18 cellular contexts compared by ENCODE assay signal in genomic region chr6:18047406-18047805, GRCh38. TPM values are rescaled to one million over a fixed set of nuclear protein-coding genes. Genes with fewer than 3 reads are reported as not detected.
A peak's percentile ranks its signal among the peaks of the same experiment; 100 is the strongest.
DNase-seq lines count a peak whose midpoint lies in the region; ATAC-seq and TF ChIP-seq lines count a peak whose summit lies in the region.
"Had no signal": no experiment of that assay in that cellular context is flagged by ENCODE, and none has a peak within 500 bp of the region (broad histone marks: within the 10 kb centered on the region; RNA-seq: fewer than 3 reads in every experiment).

No MANE protein-coding gene starts in this region.

- H3K4me1 ChIP-seq in lung (ENCODE audit: control insufficient read depth in 2 of 2, insufficient read depth in 2 of 2, low read length in 2 of 2): peaks cover 0 to 4% of the 10 kb centered on the region in 2 donors

- H3K27ac ChIP-seq in lung (ENCODE audit: low read depth in 1 of 2, low read length in 1 of 2): no peak overlapping the region

- no peak overlapping the region for H3K4me3 Mint-ChIP-seq in activated naive CD4-positive, alpha-beta T cell treated with anti-CD3 and anti-CD28 coated beads, Interleukin-2, amount 10 ng/mL, durations not matched to agents 7 days and 5 days
- H3K4me3 Mint-ChIP-seq: activated naive CD4-positive, alpha-beta T cell treated with anti-CD3 and anti-CD28 coated beads for 36 hours; nephron had no signal

- no peaks in the 10 kb centered on the region for H3K27me3 Mint-ChIP-seq in activated naive CD4-positive, alpha-beta T cell treated with anti-CD3 and anti-CD28 coated beads, Interleukin-2, amount 10 ng/mL, durations not matched to agents 7 days and 5 days

- H3K27me3 ChIP-seq in lung (ENCODE audit: control insufficient read depth, insufficient read depth): no peaks in the 10 kb centered on the region

- ATAC-seq in lung (ENCODE audit: insufficient read depth, low FRiP score) (peak; percentile 4), HG03159 (IDR thresholded peaks at IDR 0.05; ENCODE audit: unreplicated experiment) (no peak), HG02884 (IDR thresholded peaks at IDR 0.05; ENCODE audit: unreplicated experiment) (no peak)

- TF ChIP-seq CTCF in AG04449 (IDR thresholded peaks at IDR 0.05; ENCODE audit: insufficient read depth, low read length, missing control alignments): no peak
- TF ChIP-seq CTCF in choroid plexus epithelial cell (conservative IDR thresholded peaks at IDR 0.05; ENCODE audit: low read depth, low read length): no peak
- TF ChIP-seq CTCF in lung (IDR thresholded peaks at IDR 0.05; ENCODE audit: control extremely low read depth, extremely low read depth): no peak

- no peaks in the 10 kb centered on the region for H3K9me3 Mint-ChIP-seq in activated naive CD4-positive, alpha-beta T cell treated with anti-CD3 and anti-CD28 coated beads, Interleukin-2, amount 10 ng/mL, durations not matched to agents 7 days and 5 days
- H3K9me3 Mint-ChIP-seq: activated naive CD4-positive, alpha-beta T cell treated with anti-CD3 and anti-CD28 coated beads for 36 hours had no signal

- no peaks in the 10 kb centered on the region for H3K9me3 ChIP-seq in lung (ENCODE audit: control insufficient read depth in 2 of 2, insufficient read depth in 1 of 2, low read length in 1 of 2)

- POLR2A ChIA-PET in AG04449 (lab: Yijun Ruan, JAX): interaction anchor here (0.7 kb wide), 1 partner anchor 60 kb away, joined by 3 read pairs; the partner anchor contains the start of gene KIF13A

- 78 to 88% methylated on average over 2 of the region's 2 CpGs for WGBS in lung, 2 donors

- CTCF ChIA-PET in AG04449 (lab: Yijun Ruan, JAX): interaction anchor here (1.4 to 1.6 kb wide), 3 partner anchors 11 to 80 kb away, joined by 3 to 4 read pairs (median 3); no protein-coding TSS in a partner anchor
- CTCF ChIA-PET in activated naive CD4-positive, alpha-beta T cell treated with anti-CD3 and anti-CD28 coated beads, Interleukin-2, amount 10 ng/mL, durations not matched to agents 7 days and 5 days (lab: Charles Lee): no interaction called here

- H3K4me1 Mint-ChIP-seq in activated naive CD4-positive, alpha-beta T cell treated with anti-CD3 and anti-CD28 coated beads, Interleukin-2, amount 10 ng/mL, durations not matched to agents 7 days and 5 days: no peaks in the 10 kb centered on the region

- no peaks in the 10 kb centered on the region for H3K36me3 Mint-ChIP-seq in activated naive CD4-positive, alpha-beta T cell treated with anti-CD3 and anti-CD28 coated beads, Interleukin-2, amount 10 ng/mL, durations not matched to agents 7 days and 5 days

- no peak overlapping the region for H3K4me3 ChIP-seq in AG04449 (ENCODE audit: low read depth, low read length)
- no peak overlapping the region for H3K4me3 ChIP-seq in choroid plexus epithelial cell (ENCODE audit: low read depth, low read length)
- no peak overlapping the region for H3K4me3 ChIP-seq in lung

- H3K36me3 ChIP-seq in lung (ENCODE audit: control insufficient read depth in 2 of 2, insufficient read depth in 2 of 2, low read length in 2 of 2): no peaks in the 10 kb centered on the region

- peak; percentile 10 for DNase-seq in AG04449 (ENCODE audit: low read depth, low spot score)
- peak; percentile 18 for DNase-seq in LoVo (ENCODE audit: low spot score)
- peak; percentile 28 for DNase-seq in choroid plexus epithelial cell (ENCODE audit: low read depth)
- no peak for DNase-seq in lung (ENCODE audit: low spot score)
- no peak for DNase-seq in DMS 273 (lab: John Stamatoyannopoulos, UW; ENCODE audit: unreplicated experiment)
- DNase-seq in activated naive CD4-positive, alpha-beta T cell treated with anti-CD3 and anti-CD28 coated beads, Interleukin-2, amount 10 ng/mL, durations not matched to agents 7 days and 5 days: no peak
- DNase-seq: activated CD4-positive, CD25-positive, alpha-beta regulatory T cell; activated naive CD4-positive, alpha-beta T cell treated with anti-CD3 and anti-CD28 coated beads for 36 hours; Calu3; cerebellar nuclear complex; NCI-H1436 treated with DMSO at 0.1 percent for 48 hours; retina; stimulated activated CD4-positive, alpha-beta T cell treated with anti-CD3 and anti-CD28 coated beads, Interleukin-2, amount 100 ng/mL, for 24 hours; stimulated activated CD8-positive, alpha-beta memory T cell treated with anti-CD3 and anti-CD28 coated beads, Interleukin-4, amount 100 ng/mL, for 48 hours; trophoblast cell had no signal

- no peak overlapping the region for H3K27ac Mint-ChIP-seq in activated naive CD4-positive, alpha-beta T cell treated with anti-CD3 and anti-CD28 coated beads, Interleukin-2, amount 10 ng/mL, durations not matched to agents 7 days and 5 days
- H3K27ac Mint-ChIP-seq: activated naive CD4-positive, alpha-beta T cell treated with anti-CD3 and anti-CD28 coated beads for 36 hours; nephron had no signal

RNA-seq across cellular contexts. Expression of gene KIF13A, which starts 60.0 kb away (rescaled TPM):
- 10 to 100 TPM; 46.2 to 97.4 TPM for total RNA-seq in lung
- 10 to 100 TPM; 14.2 to 17.2 TPM for polyA plus RNA-seq in lung
- total RNA-seq: activated naive CD4-positive, alpha-beta T cell treated with anti-CD3 and anti-CD28 coated beads for 36 hours had no signal

Comparison
In these comparisons a context has a peak if more than half of its experiments do, and no peak if none do; other contexts are left out.
1. DNase-seq: peak in AG04449 (single experiment), LoVo (single experiment) and choroid plexus epithelial cell (single experiment); none in lung (single experiment), DMS 273 (single experiment) and activated naive CD4-positive, alpha-beta T cell treated with anti-CD3 and anti-CD28 coated beads, Interleukin-2, amount 10 ng/mL, durations not matched to agents 7 days and 5 days (single experiment).